Comparison of ENCODE assay signal across 8 cellular contexts in the genomic region with DNA sequence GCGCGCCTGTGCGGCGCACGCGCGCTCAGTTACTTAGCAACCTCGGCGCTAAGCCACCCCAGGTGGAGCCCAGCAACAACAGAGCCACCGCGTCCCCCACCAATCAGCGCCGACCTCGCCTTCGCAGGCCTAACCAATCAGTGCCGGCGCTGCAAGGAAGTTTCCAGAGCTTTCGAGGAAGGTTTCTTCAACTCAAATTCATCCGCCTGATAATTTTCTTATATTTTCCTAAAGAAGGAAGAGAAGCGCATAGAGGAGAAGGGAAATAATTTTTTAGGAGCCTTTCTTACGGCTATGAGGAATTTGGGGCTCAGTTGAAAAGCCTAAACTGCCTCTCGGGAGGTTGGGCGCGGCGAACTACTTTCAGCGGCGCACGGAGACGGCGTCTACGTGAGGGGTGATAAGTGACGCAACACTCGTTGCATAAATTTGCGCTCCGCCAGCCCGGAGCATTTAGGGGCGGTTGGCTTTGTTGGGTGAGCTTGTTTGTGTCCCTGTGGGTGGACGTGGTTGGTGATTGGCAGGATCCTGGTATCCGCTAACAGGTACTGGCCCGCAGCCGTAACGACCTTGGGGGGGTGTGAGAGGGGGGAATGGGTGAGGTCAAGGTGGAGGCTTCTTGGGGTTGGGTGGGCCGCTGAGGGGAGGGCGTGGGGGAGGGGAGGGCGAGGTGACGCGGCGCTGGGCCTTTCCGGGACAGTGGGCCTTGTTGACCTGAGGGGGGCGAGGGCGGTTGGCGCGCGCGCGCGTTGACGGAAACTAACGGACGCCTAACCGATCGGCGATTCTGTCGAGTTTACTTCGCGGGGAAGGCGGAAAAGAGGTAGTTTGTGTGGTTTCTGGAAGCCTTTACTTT.
DNase-seq lines count a peak whose midpoint lies in the region; ATAC-seq and TF ChIP-seq lines count a peak whose summit lies in the region.

A gene (plus strand): TSS at position 452 of the 856 bp plus-strand sequence. CDS start 817 bp downstream, outside the sequence.

- TF ChIP-seq CTCF in AG04449 (IDR thresholded peaks at IDR 0.05; ENCODE audit: insufficient read depth, low read length, missing control alignments) = peak; percentile 8

- ATAC-seq in GM18868 (IDR thresholded peaks at IDR 0.05; ENCODE audit: unreplicated experiment) (peak; percentile 90), HG03135 (IDR thresholded peaks at IDR 0.05; ENCODE audit: unreplicated experiment) (peak; percentile 87)

- CTCF ChIA-PET in AG04449 (lab: Yijun Ruan, JAX) = interaction anchor here (9.9 kb wide), 1 partner anchor 16 kb away, joined by 134 read pairs; no protein-coding TSS in a partner anchor

- POLR2A ChIA-PET in AG04449 (lab: Yijun Ruan, JAX) = interaction anchor here (0.6 to 4.6 kb wide), 37 partner anchors 9 to 209 kb away, joined by 3 to 58 read pairs (median 4); a partner anchor contains a TSS

- DNase-seq in AG04449 (ENCODE audit: low read depth, low spot score) (peak; percentile 95), NCI-H226 (peak; percentile 98), iris pigment epithelial cell (ENCODE audit: low read depth) (peak; percentile 99)
- DNase-seq in activated CD4-positive, CD25-positive, alpha-beta regulatory T cell (lab: John Stamatoyannopoulos, UW) = peak; percentile 76 to 86 (median 81)
- peak; percentile 96 for DNase-seq in central memory CD4-positive, alpha-beta T cell
- peak; percentile 89 for DNase-seq in stimulated activated CD4-positive, alpha-beta T cell treated with anti-CD3 and anti-CD28 coated beads, Interleukin-12 subunit alpha, Interleukin-12 subunit beta, amount 100 ng/mL, for 4 hours

- H3K4me3 ChIP-seq in AG04449 (ENCODE audit: low read depth, low read length) = peak within 1 kb of the TSS; percentile 86

Comparison
In these comparisons a context has a peak if more than half of its experiments do, and no peak if none do; other contexts are left out.
1. Peak in every context shown above with its lines: DNase-seq, ATAC-seq and H3K4me3 ChIP-seq.